1 cellular context compared by ENCODE assay signal in the genomic region with DNA sequence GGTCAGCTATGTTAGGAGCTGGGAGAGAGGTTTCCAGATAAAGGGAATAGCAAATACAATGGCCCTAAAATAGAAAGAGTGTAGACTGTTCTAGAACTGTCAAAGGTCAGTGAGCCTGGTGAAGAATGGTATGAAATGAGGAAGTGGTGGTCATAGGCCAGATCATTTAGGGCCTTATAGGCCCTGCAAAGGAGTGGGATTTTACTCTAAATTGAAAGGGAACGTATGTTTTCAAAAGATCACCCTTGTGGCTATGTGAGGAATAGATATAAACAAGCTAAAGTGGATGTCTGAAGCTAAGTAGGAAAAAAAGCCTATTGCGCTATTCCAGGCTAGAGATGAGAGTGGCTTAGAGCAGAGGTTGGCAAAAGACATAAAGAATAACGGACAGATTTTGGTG.
TF ChIP-seq lines count a peak whose summit lies in the region.

No MANE protein-coding gene starts in this region.

TF ChIP-seq in SK-N-SH treated with all-trans-retinoic acid at 6 μM for 48 hours, 23 proteins besides CTCF, POLR2A, EP300 and RAD21:
- TF ChIP-seq, protein P1, sequence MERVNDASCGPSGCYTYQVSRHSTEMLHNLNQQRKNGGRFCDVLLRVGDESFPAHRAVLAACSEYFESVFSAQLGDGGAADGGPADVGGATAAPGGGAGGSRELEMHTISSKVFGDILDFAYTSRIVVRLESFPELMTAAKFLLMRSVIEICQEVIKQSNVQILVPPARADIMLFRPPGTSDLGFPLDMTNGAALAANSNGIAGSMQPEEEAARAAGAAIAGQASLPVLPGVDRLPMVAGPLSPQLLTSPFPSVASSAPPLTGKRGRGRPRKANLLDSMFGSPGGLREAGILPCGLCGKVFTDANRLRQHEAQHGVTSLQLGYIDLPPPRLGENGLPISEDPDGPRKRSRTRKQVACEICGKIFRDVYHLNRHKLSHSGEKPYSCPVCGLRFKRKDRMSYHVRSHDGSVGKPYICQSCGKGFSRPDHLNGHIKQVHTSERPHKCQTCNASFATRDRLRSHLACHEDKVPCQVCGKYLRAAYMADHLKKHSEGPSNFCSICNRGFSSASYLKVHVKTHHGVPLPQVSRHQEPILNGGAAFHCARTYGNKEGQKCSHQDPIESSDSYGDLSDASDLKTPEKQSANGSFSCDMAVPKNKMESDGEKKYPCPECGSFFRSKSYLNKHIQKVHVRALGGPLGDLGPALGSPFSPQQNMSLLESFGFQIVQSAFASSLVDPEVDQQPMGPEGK (CRISPR knock-in tag; IDR thresholded peaks at IDR 0.05; ENCODE audit: borderline replicate concordance), result no peak
- TF ChIP-seq ZNF70 (CRISPR knock-in tag; IDR thresholded peaks at IDR 0.05), result peak; percentile 80
